Comparison of ENCODE assay signal across 8 cellular contexts in genomic region chr1:58782308-58783089, GRCh38. TPM values are rescaled to one million over a fixed set of nuclear protein-coding genes. Genes with fewer than 3 reads are reported as not detected.
DNase-seq lines count a peak whose midpoint lies in the region; ATAC-seq and TF ChIP-seq lines count a peak whose summit lies in the region.

No MANE protein-coding gene starts in this region.

- peaks cover 41% of the 10 kb centered on the region for H3K4me1 ChIP-seq in DND-41 (ENCODE audit: insufficient read depth, low read length)
- peaks cover 21% of the 10 kb centered on the region for H3K4me1 ChIP-seq in osteoblast (ENCODE audit: insufficient read depth, low read length)
- H3K4me1 ChIP-seq in thoracic aorta (ENCODE audit: control insufficient read depth in 1 of 2, low read depth in 2 of 2) = peaks cover 5 to 9% of the 10 kb centered on the region in 2 donors

- CTCF ChIA-PET in activated naive CD4-positive, alpha-beta T cell treated with anti-CD3 and anti-CD28 coated beads for 36 hours (lab: Charles Lee) = interaction anchor here (0.6 to 1.8 kb wide), 13 partner anchors 8 to 977 kb away, joined by 3 to 6 read pairs (median 3); no protein-coding TSS in a partner anchor

- peak overlapping the region; percentile 91 for H3K9ac ChIP-seq in DND-41 (ENCODE audit: low read depth, low read length)

- intact Hi-C loops in activated naive CD4-positive, alpha-beta T cell treated with anti-CD3 and anti-CD28 coated beads for 36 hours (cut with micrococcal nuclease) = loop anchor here (1.0 to 5.0 kb wide), 5 partner anchors 40 to 976 kb away; no protein-coding TSS in a partner anchor

- H3K27me3 ChIP-seq in DND-41 (ENCODE audit: insufficient read depth, low read length, poor library complexity) (peaks cover 6% of the 10 kb centered on the region), osteoblast (ENCODE audit: insufficient read depth, low read length) (no peaks in the 10 kb centered on the region), thoracic aorta (replicated peaks; ENCODE audit: insufficient read depth) (no peaks in the 10 kb centered on the region)

- H3K36me3 Mint-ChIP-seq in activated naive CD4-positive, alpha-beta T cell treated with anti-CD3 and anti-CD28 coated beads for 36 hours (ENCODE audit: low read depth) = peaks cover 18% of the 10 kb centered on the region

- H3K4me3 ChIP-seq in DND-41 (ENCODE audit: low read depth in 1 of 2, low read length in 2 of 2) (peak overlapping the region; percentile 50 to 89; a peak in 3 of 4 replicates), osteoblast (ENCODE audit: insufficient read depth, low read length) (peak overlapping the region; percentile 92), thoracic aorta (peak overlapping the region; percentile 83)

- H3K36me3 ChIP-seq in DND-41 (ENCODE audit: insufficient read depth, low read length) (peaks cover 5% of the 10 kb centered on the region; the same call in 1 of the 2 replicates), osteoblast (ENCODE audit: insufficient read depth, low read length) (peaks cover 19% of the 10 kb centered on the region), thoracic aorta (peaks cover 4% of the 10 kb centered on the region)

- H4K20me1 ChIP-seq in DND-41 (ENCODE audit: insufficient read depth, low read length) (peaks cover 12% of the 10 kb centered on the region), osteoblast (ENCODE audit: insufficient read depth, low read length) (peaks cover 36% of the 10 kb centered on the region)

- peak; percentile 70 for DNase-seq in DND-41
- DNase-seq in RKO (ENCODE audit: low spot score) = peak; percentile 41
- peak; percentile 71 for DNase-seq in activated naive CD4-positive, alpha-beta T cell treated with anti-CD3 and anti-CD28 coated beads for 36 hours
- peak; percentile 47 for DNase-seq in glomerular visceral epithelial cell (ENCODE audit: extremely low spot score)
- DNase-seq in osteoblast (ENCODE audit: insufficient read length, low spot score, missing footprints) = peak; percentile 72
- DNase-seq in thoracic aorta (ENCODE audit: low spot score) = no peak

- TF ChIP-seq CTCF in DND-41 (IDR thresholded peaks at IDR 0.05; ENCODE audit: borderline replicate concordance, extremely low read depth, low read length, poor library complexity, severe bottlenecking) (peak; percentile 60), osteoblast (IDR thresholded peaks at IDR 0.05; ENCODE audit: extremely low read depth, low read depth, low read length) (no peak), thoracic aorta (IDR thresholded peaks at IDR 0.05) (no peak)

- ATAC-seq in DND-41 (ENCODE audit: insufficient read depth, low read depth) = peak; percentile 25
- peak; percentile 14 for ATAC-seq in HG02763 (IDR thresholded peaks at IDR 0.05; ENCODE audit: unreplicated experiment)
- ATAC-seq in thoracic aorta (ENCODE audit: insufficient number of reproducible peaks, low FRiP score, low read depth) = no peak
- ATAC-seq in HG02938 (IDR thresholded peaks at IDR 0.05; ENCODE audit: unreplicated experiment) = no peak

- H3K27ac ChIP-seq in DND-41 (ENCODE audit: low read length) (peak overlapping the region; percentile 86), osteoblast (ENCODE audit: low read depth, low read length) (peak overlapping the region; percentile 88), thoracic aorta (peak overlapping the region; percentile 97 to 100)

- H3K9me3 Mint-ChIP-seq in activated naive CD4-positive, alpha-beta T cell treated with anti-CD3 and anti-CD28 coated beads for 36 hours = no peaks in the 10 kb centered on the region

- H3K9me3 ChIP-seq in DND-41 (ENCODE audit: insufficient read depth, low read length, severe bottlenecking) = no peaks in the 10 kb centered on the region
- no peaks in the 10 kb centered on the region for H3K9me3 ChIP-seq in osteoblast (ENCODE audit: low read depth, low read length)
- H3K9me3 ChIP-seq in thoracic aorta = no peaks in the 10 kb centered on the region

- peak overlapping the region; percentile 72 for H3K27ac Mint-ChIP-seq in activated naive CD4-positive, alpha-beta T cell treated with anti-CD3 and anti-CD28 coated beads for 36 hours

- H3K4me1 Mint-ChIP-seq in activated naive CD4-positive, alpha-beta T cell treated with anti-CD3 and anti-CD28 coated beads for 36 hours (ENCODE audit: low read depth) = peaks cover 16% of the 10 kb centered on the region

- H2AFZ ChIP-seq in DND-41 (ENCODE audit: low read depth, low read length) (peak overlapping the region; percentile 66), osteoblast (ENCODE audit: low read length) (no peak overlapping the region)

- H3K79me2 ChIP-seq in DND-41 (ENCODE audit: insufficient read depth, low read length) (peaks cover 17% of the 10 kb centered on the region), osteoblast (ENCODE audit: insufficient read depth, low read length) (peaks cover 34% of the 10 kb centered on the region)

- H3K4me2 ChIP-seq in DND-41 (ENCODE audit: insufficient read depth, low read length) (peak overlapping the region; percentile 87), osteoblast (ENCODE audit: insufficient read depth, low read length) (peak overlapping the region; percentile 77)

- H3K4me3 Mint-ChIP-seq in activated naive CD4-positive, alpha-beta T cell treated with anti-CD3 and anti-CD28 coated beads for 36 hours = peak overlapping the region; percentile 97

- H3K27me3 Mint-ChIP-seq in activated naive CD4-positive, alpha-beta T cell treated with anti-CD3 and anti-CD28 coated beads for 36 hours (ENCODE audit: low read depth) = peaks cover 8% of the 10 kb centered on the region

RNA-seq across cellular contexts. Expression of gene JUN, which starts 1.3 kb away (rescaled TPM):
- total RNA-seq in activated naive CD4-positive, alpha-beta T cell treated with anti-CD3 and anti-CD28 coated beads for 36 hours = 10 to 100 TPM; 24.2 to 25.9 TPM
- total RNA-seq in osteoblast = 46.9 and 48.9 TPM in 2 replicates
- 100 to 1,000 TPM; 132 to 396 TPM for total RNA-seq in thoracic aorta

Comparison
In these comparisons a context has a peak if more than half of its experiments do, and no peak if none do; other contexts are left out.
1. ATAC-seq: peak in DND-41 (single experiment) and HG02763 (single experiment); none in thoracic aorta (single experiment) and HG02938 (single experiment).
2. Peak in every context shown above with its lines, with median percentiles within 50 percentile points of each other: H3K27ac ChIP-seq and H3K4me3 ChIP-seq.